In genomic region chr10:29588640-29589421, GRCh38 we compare ENCODE assay signal across 9 cellular contexts. TPM values are rescaled to one million over a fixed set of nuclear protein-coding genes. Genes with fewer than 3 reads are reported as not detected.
A peak's percentile ranks its signal among the peaks of the same experiment; 100 is the strongest.
DNase-seq lines count a peak whose midpoint lies in the region; ATAC-seq, FAIRE-seq and TF ChIP-seq lines count a peak whose summit lies in the region.
"Had no signal": no experiment of that assay in that cellular context is flagged by ENCODE, and none has a peak within 500 bp of the region (broad histone marks: within the 10 kb centered on the region; RNA-seq: fewer than 3 reads in every experiment).

No MANE protein-coding gene starts in this region.

- no peak for ATAC-seq in GM21723 (IDR thresholded peaks at IDR 0.05; ENCODE audit: unreplicated experiment)
- ATAC-seq in GM21529 (IDR thresholded peaks at IDR 0.05; ENCODE audit: unreplicated experiment), result no peak

- H4K20me1 ChIP-seq in keratinocyte (ENCODE audit: control insufficient read depth, extremely low read depth, insufficient read depth, low read length), result no peaks in the 10 kb centered on the region

- intact Hi-C loops in tibial artery (cut with DNase I; ENCODE audit: low total_unique reads), result loop anchor here (10.0 kb wide), 1 partner anchor 54 kb away; no protein-coding TSS in a partner anchor

- H3K27ac ChIP-seq in keratinocyte (ENCODE audit: control insufficient read depth, insufficient read depth, low read length), result peak overlapping the region; percentile 81
- H3K27ac ChIP-seq in tibial artery, result peak overlapping the region; percentile 57 to 60

- H3K36me3 ChIP-seq in keratinocyte (ENCODE audit: control insufficient read depth in 2 of 2, extremely low read depth in 1 of 2, insufficient read depth in 2 of 2, low read length in 2 of 2) (no peaks in the 10 kb centered on the region), tibial artery (no peaks in the 10 kb centered on the region)

- H2AFZ ChIP-seq in keratinocyte (ENCODE audit: control insufficient read depth, low read length), result no peak overlapping the region

- TF ChIP-seq RAD21 in Ishikawa (IDR thresholded peaks at IDR 0.05; ENCODE audit: low read depth), result no peak

- DNase-seq in cerebellar cortex (ENCODE audit: low spot score) (peak; percentile 42), keratinocyte (ENCODE audit: low read depth, low spot score) (no peak), tibial artery (no peak), NCI-H2029 (lab: John Stamatoyannopoulos, UW) (no peak)
- DNase-seq: GF-D8, NCI-H1694 treated with DMSO at 0.1 percent for 48 hours had no signal

- TF ChIP-seq EP300 in Ishikawa (IDR thresholded peaks at IDR 0.05; ENCODE audit: borderline replicate concordance), result peak; percentile 33; the same call in 1 of the 2 replicates

- H3K9me1 ChIP-seq in keratinocyte (ENCODE audit: control insufficient read depth, extremely low read depth, insufficient read depth, low read length), result no peaks in the 10 kb centered on the region

- no peaks in the 10 kb centered on the region for H3K27me3 ChIP-seq in keratinocyte (ENCODE audit: control insufficient read depth, extremely low read depth, insufficient read depth, low read length)
- H3K27me3 ChIP-seq in tibial artery, result no peaks in the 10 kb centered on the region

- peaks cover 18% of the 10 kb centered on the region for H3K4me1 ChIP-seq in keratinocyte (ENCODE audit: control insufficient read depth, extremely low read depth, insufficient read depth, low read length)
- H3K4me1 ChIP-seq in tibial artery, result peaks cover 5 to 94% (median 55%) of the 10 kb centered on the region in 4 donors

- peak overlapping the region; percentile 45 for H3K4me2 ChIP-seq in keratinocyte (ENCODE audit: control insufficient read depth, extremely low read depth, insufficient read depth, low read depth, low read length)

- dilution Hi-C loops in keratinocyte (cut with MboI; ENCODE audit: extremely low pct_ligation_motif_present, low sequenced_read_pairs), result no loop called here

- no peaks in the 10 kb centered on the region for H3K9me3 ChIP-seq in keratinocyte (ENCODE audit: control insufficient read depth, low read depth, low read length)
- no peaks in the 10 kb centered on the region for H3K9me3 ChIP-seq in tibial artery

- H3K9ac ChIP-seq in keratinocyte (ENCODE audit: control insufficient read depth, extremely low read depth, insufficient read depth, low read length), result peak overlapping the region; percentile 57

- TF ChIP-seq CTCF in keratinocyte (optimal IDR thresholded peaks at IDR 0.05 in 1 of 3, IDR thresholded peaks at IDR 0.05 in 1 of 3, conservative IDR thresholded peaks at IDR 0.05 in 1 of 3; ENCODE audit: extremely low read depth in 1 of 3, insufficient read depth in 2 of 3, low read length in 3 of 3) (no peak), tibial artery (IDR thresholded peaks at IDR 0.05) (no peak)

- peaks cover 20% of the 10 kb centered on the region for H3K79me2 ChIP-seq in keratinocyte (ENCODE audit: control insufficient read depth, insufficient read depth, low read length)

- H3K4me3 ChIP-seq in keratinocyte (ENCODE audit: control insufficient read depth in 2 of 3, extremely low read depth in 1 of 3, insufficient read depth in 2 of 3, low read depth in 1 of 3, low read length in 3 of 3), result no peak overlapping the region
- no peak overlapping the region for H3K4me3 ChIP-seq in tibial artery

- no peak for FAIRE-seq in keratinocyte (lab: Jason Lieb, UNC)

TF ChIP-seq in Ishikawa, 13 proteins besides CTCF, POLR2A, EP300 and RAD21:
- TF ChIP-seq YY1 (IDR thresholded peaks at IDR 0.05; ENCODE audit: low read depth), result no peak
- peak; percentile 64 for TF ChIP-seq NFIC (IDR thresholded peaks at IDR 0.05)

RNA-seq across cellular contexts. Expression of gene SVIL, which starts 45.9 kb away (rescaled TPM):
- 12.0 to 24.0 TPM (median 16.2 TPM) in 3 replicates for polyA plus RNA-seq in keratinocyte
- 54.2 TPM for polyA plus RNA-seq in keratinocyte (2011; ENCODE audit: low read depth)
- polyA plus RNA-seq in keratinocyte (2011; cell fraction: cytosol; rRNA removed), result 14.1 and 14.5 TPM in 2 replicates
- 54.5 and 61.4 TPM in 2 replicates for polyA plus RNA-seq in keratinocyte (2011; cell fraction: nucleus; rRNA removed)
- polyA plus RNA-seq in keratinocyte (2012; ENCODE audit: low replicate concordance), result 21.1 and 27.6 TPM in 2 replicates
- polyA minus RNA-seq in keratinocyte, result 23.1 to 93.4 TPM (median 35.1 TPM) in 3 replicates
- polyA minus RNA-seq in keratinocyte (2011; cell fraction: cytosol; rRNA and poly(A)+ RNA removed), result 29.7 TPM
- 54.7 and 104 TPM in 2 replicates for polyA minus RNA-seq in keratinocyte (2011; cell fraction: nucleus; rRNA and poly(A)+ RNA removed)
